Comparison of ENCODE assay signal across 16 cellular contexts in the genomic region with DNA sequence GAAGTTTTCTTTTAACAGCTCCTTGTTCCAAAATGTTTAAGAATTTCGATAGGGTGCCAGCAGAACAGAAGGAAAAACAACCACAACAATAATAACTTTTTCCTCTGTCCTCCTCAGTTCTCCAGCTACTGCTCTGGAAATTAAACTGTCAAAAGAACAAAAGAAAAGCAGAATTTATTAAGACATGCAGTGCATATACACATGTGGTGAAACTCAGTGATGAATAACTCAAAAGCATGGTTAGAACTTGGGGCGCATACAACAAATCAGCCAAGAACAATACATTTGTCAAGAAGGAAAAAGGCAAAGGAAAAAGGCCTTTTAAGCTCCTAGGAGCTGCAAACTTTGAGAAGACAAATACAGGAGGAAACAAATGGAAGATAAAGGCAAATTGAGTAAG.
"Had no signal": no experiment of that assay in that cellular context is flagged by ENCODE, and none has a peak within 500 bp of the region (broad histone marks: within the 10 kb centered on the region; RNA-seq: fewer than 3 reads in every experiment).

No MANE protein-coding gene starts in this region.

- H3K4me3 ChIP-seq: heart left ventricle, ovary, right lobe of liver, thoracic aorta had no signal

- DNase-seq: activated CD4-positive, alpha-beta T cell treated with anti-CD3 and anti-CD28 coated beads, Interleukin-2, amount 50 U/mL, for 1 hour; activated CD8-positive, alpha-beta T cell treated with anti-CD3 and anti-CD28 coated beads for 36 hours; activated T-cell treated with anti-CD3 and anti-CD28 coated beads, Interleukin-2, amount 50 U/mL, for 4 hours; effector memory CD4-positive, alpha-beta T cell; erythroblast; heart left ventricle; midbrain; naive thymus-derived CD4-positive, alpha-beta T cell; ovary; right lobe of liver; stimulated activated CD4-positive, alpha-beta T cell treated with anti-CD3 and anti-CD28 coated beads, Interleukin-12 subunit alpha, Interleukin-12 subunit beta, amount 100 ng/mL, for 4 hours; stimulated activated CD4-positive, alpha-beta T cell treated with anti-CD3 and anti-CD28 coated beads, Interleukin-4, amount 100 ng/mL, for 24 hours; SW 1271; T-helper 9 cell; trophoblast cell had no signal

- H3K27ac ChIP-seq: heart left ventricle, ovary, right lobe of liver, thoracic aorta had no signal

- H3K27me3 ChIP-seq: heart left ventricle, ovary, right lobe of liver had no signal

- H3K4me1 ChIP-seq: heart left ventricle, right lobe of liver had no signal

- H3K9me3 ChIP-seq: heart left ventricle, ovary, right lobe of liver, thoracic aorta had no signal

- H3K36me3 ChIP-seq: heart left ventricle, ovary, right lobe of liver, thoracic aorta had no signal
